ENCODE assay signal across 8 cellular contexts in genomic region chr1:156740679-156741612, GRCh38. TPM values are rescaled to one million over a fixed set of nuclear protein-coding genes. Genes with fewer than 3 reads are reported as not detected.
DNase-seq lines count a peak whose midpoint lies in the region; ATAC-seq, FAIRE-seq and TF ChIP-seq lines count a peak whose summit lies in the region.

MRPL24 (minus strand) TSS chr1:156741088; CDS start chr1:156738704, 2,384 bp downstream.

- peaks cover 86% of the 10 kb centered on the region for H3K36me3 ChIP-seq in OCI-LY7 (ENCODE audit: insufficient read depth, low read length)

- peaks cover 26% of the 10 kb centered on the region for H3K4me1 ChIP-seq in OCI-LY7 (ENCODE audit: insufficient read depth, low read length, poor library complexity, severe bottlenecking)

- peaks cover 28% of the 10 kb centered on the region for H3K36me3 Mint-ChIP-seq in endothelial cell (ENCODE audit: low read depth, unreplicated experiment)
- H3K36me3 Mint-ChIP-seq in mesothelial cell of epicardium = peaks cover 21% of the 10 kb centered on the region

- peaks cover 23% of the 10 kb centered on the region for H3K4me1 Mint-ChIP-seq in endothelial cell (ENCODE audit: unreplicated experiment)
- peaks cover 25% of the 10 kb centered on the region for H3K4me1 Mint-ChIP-seq in mesothelial cell of epicardium

- intact Hi-C loops in OCI-LY7 (cut with micrococcal nuclease; ENCODE audit: unreplicated experiment) = loop anchor here (1.0 kb wide), 1 partner anchor 26 kb away; the partner anchor contains the start of gene PRCC

- DNase-seq in D721Med (ENCODE audit: insufficient read length, low spot score) = peak; percentile 86
- peak; percentile 96 for DNase-seq in HuH-7.5 (ENCODE audit: low spot score)
- DNase-seq in OCI-LY7 (ENCODE audit: low spot score) = peak; percentile 99
- DNase-seq in activated T-cell treated with anti-CD3 and anti-CD28 coated beads for 1 hour (ENCODE audit: low read depth) = peak; percentile 92
- DNase-seq in endothelial cell (ENCODE audit: low spot score) = peak; percentile 90
- DNase-seq in mesothelial cell of epicardium (ENCODE audit: low spot score in 2 of 2, unreplicated experiment in 2 of 2) = peak; percentile 83 to 95
- peak; percentile 95 to 96 for DNase-seq in stimulated activated CD8-positive, alpha-beta memory T cell treated with anti-CD3 and anti-CD28 coated beads, Interleukin-15, amount 100 ng/mL, for 48 hours (ENCODE audit: low read depth in 2 of 2)

- POLR2A ChIA-PET in OCI-LY7 (lab: Charles Lee) = interaction anchor here (0.6 to 2.7 kb wide), 9 partner anchors 9 to 1033 kb away, joined by 3 to 16 read pairs (median 5); partner anchors contain the start of genes HDGF, ISG20L2, METTL25B and PRCC

- H4K20me1 ChIP-seq in OCI-LY7 (ENCODE audit: insufficient read depth, low read length) = peaks cover 4% of the 10 kb centered on the region; the same call in 1 of the 2 replicates

- H3K4me3 ChIP-seq in OCI-LY7 (ENCODE audit: low read depth, low read length, poor library complexity, severe bottlenecking) = peak within 1 kb of the TSS; percentile 74

- ATAC-seq in GM21526 (IDR thresholded peaks at IDR 0.05; ENCODE audit: low FRiP score, unreplicated experiment) = peak; percentile 71

- peaks cover 25% of the 10 kb centered on the region for H3K79me2 ChIP-seq in OCI-LY7 (ENCODE audit: insufficient read depth, low read depth, low read length)

- peak within 1 kb of the TSS; percentile 7; the same call in 1 of the 2 replicates for H2AFZ ChIP-seq in OCI-LY7 (ENCODE audit: low read length)

- H3K4me2 ChIP-seq in OCI-LY7 (ENCODE audit: low read length) = peak within 1 kb of the TSS; percentile 75

- no peaks in the 10 kb centered on the region for H3K9me3 Mint-ChIP-seq in endothelial cell (ENCODE audit: unreplicated experiment)
- H3K9me3 Mint-ChIP-seq in mesothelial cell of epicardium = no peaks in the 10 kb centered on the region

- CTCF ChIA-PET in OCI-LY7 (lab: Charles Lee; ENCODE audit: unreplicated experiment) = interaction anchor here (0.6 to 1.1 kb wide), 4 partner anchors 14 to 51 kb away, joined by 3 to 4 read pairs (median 3); no protein-coding TSS in a partner anchor

- no peaks in the 10 kb centered on the region for H3K9me3 ChIP-seq in OCI-LY7 (ENCODE audit: low read length)

- H3K9me2 ChIP-seq in OCI-LY7 (ENCODE audit: insufficient read depth, low read length) = no peaks in the 10 kb centered on the region

- H3K27ac ChIP-seq in OCI-LY7 (ENCODE audit: low read depth, low read length, poor library complexity, severe bottlenecking) = peak within 1 kb of the TSS; percentile 70

- FAIRE-seq in D721Med (lab: Jason Lieb, UNC) = peak; percentile 96

- H3K4me3 Mint-ChIP-seq in endothelial cell (ENCODE audit: unreplicated experiment) (peak within 1 kb of the TSS; percentile 97), mesothelial cell of epicardium (peak within 1 kb of the TSS; percentile 97)

- H3K27ac Mint-ChIP-seq in endothelial cell (ENCODE audit: unreplicated experiment) = peak within 1 kb of the TSS; percentile 98
- peak within 1 kb of the TSS; percentile 100 for H3K27ac Mint-ChIP-seq in mesothelial cell of epicardium

- TF ChIP-seq CTCF in D721Med (IDR thresholded peaks at IDR 0.05; ENCODE audit: insufficient read depth, missing control alignments) (no peak), OCI-LY7 (conservative IDR thresholded peaks at IDR 0.05; ENCODE audit: low read length) (no peak), endothelial cell (IDR thresholded peaks at IDR 0.05; ENCODE audit: unreplicated experiment) (no peak), mesothelial cell of epicardium (IDR thresholded peaks at IDR 0.05; ENCODE audit: unreplicated experiment) (no peak)

- no TSS peak for BruUV-seq in OCI-LY7 (replicated peaks; lab: Mats Ljungman, UMichigan)

- H3K27me3 Mint-ChIP-seq in endothelial cell (ENCODE audit: unreplicated experiment) (peaks cover 10% of the 10 kb centered on the region), mesothelial cell of epicardium (ENCODE audit: low read depth) (no peaks in the 10 kb centered on the region)

RNA-seq across cellular contexts. Expression of gene MRPL24, which starts in this region (rescaled TPM):
- 55.3 and 69.0 TPM in 2 replicates for total RNA-seq in OCI-LY7 (2014; rRNA removed; shearing (Covaris generic))
- total RNA-seq in OCI-LY7 (2022) (49.3 and 56.6 TPM in 2 replicates), endothelial cell (ENCODE audit: unreplicated experiment) (26.7 TPM), mesothelial cell of epicardium (35.5 to 40.5 TPM (median 38.4 TPM) in 3 replicates)

Comparison
In these comparisons a context has a peak if more than half of its experiments do, and no peak if none do; other contexts are left out.
1. Peak in every context shown above with its lines: DNase-seq, ATAC-seq, H3K4me3 ChIP-seq and H3K27ac ChIP-seq.